ENCODE assay signal across 8 cellular contexts in the genomic region with DNA sequence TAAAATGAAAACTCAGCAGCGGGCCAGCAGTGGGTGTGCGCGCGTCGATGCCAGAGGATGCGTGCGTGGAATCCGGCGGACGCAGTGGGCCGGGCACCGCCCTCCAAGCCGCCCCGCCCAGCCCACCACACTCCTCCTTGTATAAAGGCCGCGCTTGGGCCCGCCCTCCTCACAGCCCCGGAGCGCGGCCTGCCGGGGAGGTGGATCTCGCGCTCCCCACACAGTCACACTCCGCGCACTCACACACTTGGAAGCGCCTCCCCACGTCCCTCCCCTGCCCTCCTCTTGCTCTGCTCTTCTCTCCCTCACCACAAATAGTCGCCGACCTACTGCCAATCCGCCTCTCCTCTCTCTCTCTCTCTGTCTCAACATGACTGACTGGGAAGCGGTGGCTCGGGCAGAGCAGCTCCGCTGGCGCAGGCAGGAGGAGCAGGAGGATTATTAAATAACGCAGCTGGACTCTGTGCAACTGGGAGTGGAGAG. TPM values are rescaled to one million over a fixed set of nuclear protein-coding genes. Genes with fewer than 3 reads are reported as not detected.
DNase-seq lines count a peak whose midpoint lies in the region; ATAC-seq, FAIRE-seq and TF ChIP-seq lines count a peak whose summit lies in the region.

Gene CCSER1 (plus strand): TSS at position 172 of the 483 bp plus-strand sequence.

- H3K4me3 ChIP-seq in astrocyte of the cerebellum (ENCODE audit: low read depth, low read length), result peak within 1 kb of the TSS; percentile 61
- H3K4me3 ChIP-seq in prostate gland, result peak within 1 kb of the TSS; percentile 67 to 77

- intact Hi-C loops in prostate gland (cut with DNase I), result no loop called here

- H3K27me3 ChIP-seq in prostate gland (replicated peaks; ENCODE audit: insufficient read depth), result no peaks in the 10 kb centered on the region

- peak within 1 kb of the TSS; percentile 85 to 86 for H3K27ac ChIP-seq in prostate gland

- peak; percentile 80 for TF ChIP-seq POLR2A in prostate gland (IDR thresholded peaks at IDR 0.05)

- in situ Hi-C loops in astrocyte of the cerebellum (cut with HindIII; ENCODE audit: low sequenced_read_pairs), result no loop called here

- no peak for FAIRE-seq in HTR-8/SVneo (lab: Jason Lieb, UNC)

- ATAC-seq in GM21423 (IDR thresholded peaks at IDR 0.05; ENCODE audit: unreplicated experiment), result peak; percentile 78
- ATAC-seq in SK-N-SH treated with all-trans-retinoic acid at 6 μM for 48 hours, result peak; percentile 89

- WGBS in prostate gland, result under 1% methylated on average over 35 of the region's 35 CpGs

- no peaks in the 10 kb centered on the region for H3K9me3 ChIP-seq in prostate gland

- no peaks in the 10 kb centered on the region for H3K4me1 ChIP-seq in prostate gland (replicated peaks)

- TF ChIP-seq CTCF in astrocyte of the cerebellum (IDR thresholded peaks at IDR 0.05; ENCODE audit: low read depth, low read length, missing control alignments) (no peak), prostate gland (IDR thresholded peaks at IDR 0.05) (peak in 1 of 4 experiments; percentile 14)

- DNase-seq in DMS153 (lab: John Stamatoyannopoulos, UW) (peak; percentile 74), HTR-8/SVneo (ENCODE audit: insufficient read length, low spot score) (peak; percentile 8), astrocyte of the cerebellum (ENCODE audit: low read depth) (peak; percentile 31), hippocampal formation (lab: John Stamatoyannopoulos, UW) (peak; percentile 15 to 30), prostate gland (ENCODE audit: low spot score) (peak; percentile 80), COLO829 (ENCODE audit: low spot score) (no peak)

- H3K36me3 ChIP-seq in prostate gland, result no peaks in the 10 kb centered on the region

TF ChIP-seq in SK-N-SH treated with all-trans-retinoic acid at 6 μM for 48 hours, 23 proteins besides CTCF, POLR2A, EP300 and RAD21:
- TF ChIP-seq ZFP3 (CRISPR knock-in tag; IDR thresholded peaks at IDR 0.05), result 0 out of 2 replicates have a peak, but pooled peaks have one; percentile 36
- TF ChIP-seq BACH2 (CRISPR knock-in tag; IDR thresholded peaks at IDR 0.05; ENCODE audit: borderline replicate concordance), result no peak
- no peak for TF ChIP-seq ZNF565 (CRISPR knock-in tag; conservative IDR thresholded peaks at IDR 0.05; ENCODE audit: low read depth)
- TF ChIP-seq GLIS3 (CRISPR knock-in tag; IDR thresholded peaks at IDR 0.05), result no peak

RNA-seq across cellular contexts. Expression of gene CCSER1, which starts in this region (rescaled TPM):
- total RNA-seq in prostate gland, result 10 to 100 TPM; 11.9 to 32.2 TPM
